1 cellular context compared by ENCODE assay signal in genomic region chr11:47917643-47918369, GRCh38.
TF ChIP-seq lines count a peak whose summit lies in the region.

No MANE protein-coding gene starts in this region.

TF ChIP-seq in IMR-90, 13 proteins besides CTCF, POLR2A, EP300 and RAD21 (continued from another document):
- TF ChIP-seq MAFK (IDR thresholded peaks at IDR 0.05; ENCODE audit: low read depth, low read length) = no peak
- no peak for TF ChIP-seq ELK1 (IDR thresholded peaks at IDR 0.05; ENCODE audit: borderline replicate concordance, low read depth, low read length)
- peak; percentile 76 for TF ChIP-seq FOS (IDR thresholded peaks at IDR 0.05; ENCODE audit: low read depth, low read length)
- no peak for TF ChIP-seq MXI1 (IDR thresholded peaks at IDR 0.05; ENCODE audit: borderline replicate concordance, low read depth, low read length)
- TF ChIP-seq BHLHE40 (IDR thresholded peaks at IDR 0.05; ENCODE audit: low read depth, low read length) = no peak
- TF ChIP-seq NFE2L2 (IDR thresholded peaks at IDR 0.05; ENCODE audit: low read depth, low read length) = peak; percentile 22; the same call in 1 of the 2 replicates
